ENCODE assay signal across 11 cellular contexts in the genomic region with DNA sequence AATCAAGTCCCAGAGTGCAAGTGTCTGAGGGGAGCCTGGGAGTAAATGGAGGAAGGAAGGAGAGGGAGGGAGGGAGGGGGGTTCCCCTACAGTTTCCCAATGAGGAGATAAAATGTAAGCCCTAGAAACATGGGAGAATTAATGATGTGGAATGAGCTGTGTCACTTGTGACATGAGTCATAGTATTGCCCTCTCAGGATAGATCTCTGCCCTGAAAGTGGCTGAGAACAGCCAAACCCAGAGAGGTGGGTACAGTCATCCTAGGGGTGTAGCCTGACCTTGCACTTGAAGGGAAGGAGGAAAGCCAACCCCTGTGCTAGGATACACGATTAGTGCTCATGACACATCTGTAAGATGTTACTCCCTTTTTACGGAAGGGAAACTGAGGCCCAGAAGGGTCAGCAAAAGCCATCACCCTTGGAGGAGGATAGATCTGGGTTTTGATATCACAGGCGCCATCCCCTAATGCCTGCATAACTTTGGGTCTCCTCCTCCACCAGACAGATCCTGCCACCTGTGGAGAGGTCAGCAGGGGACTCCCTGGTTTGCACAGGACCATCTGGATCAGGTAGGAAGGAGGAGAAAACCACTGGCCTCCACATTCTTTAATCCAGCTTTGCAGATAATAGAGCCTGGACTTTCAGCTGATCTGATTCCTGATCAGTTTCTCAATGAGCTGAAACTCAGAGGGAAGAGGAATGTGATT. TPM values are rescaled to one million over a fixed set of nuclear protein-coding genes. Genes with fewer than 3 reads are reported as not detected.
A peak's percentile ranks its signal among the peaks of the same experiment; 100 is the strongest.
DNase-seq lines count a peak whose midpoint lies in the region; ATAC-seq lines count a peak whose summit lies in the region.
"Had no signal": no experiment of that assay in that cellular context is flagged by ENCODE, and none has a peak within 500 bp of the region (broad histone marks: within the 10 kb centered on the region; RNA-seq: fewer than 3 reads in every experiment).

No MANE protein-coding gene starts in this region.

- H3K4me3 Mint-ChIP-seq in activated CD4-positive, alpha-beta memory T cell treated with anti-CD3 and anti-CD28 coated beads for 36 hours: no peak overlapping the region
- no peak overlapping the region for H3K4me3 Mint-ChIP-seq in activated CD4-positive, alpha-beta memory T cell treated with anti-CD3 and anti-CD28 coated beads, Interleukin-2, amount 10 ng/mL, durations not matched to agents 7 days and 5 days
- H3K4me3 Mint-ChIP-seq in activated naive CD8-positive, alpha-beta T cell treated with anti-CD3 and anti-CD28 coated beads, Interleukin-2, amount 50 U/mL, for 24 hours: no peak overlapping the region

- peak; percentile 79 for ATAC-seq in activated naive CD8-positive, alpha-beta T cell treated with anti-CD3 and anti-CD28 coated beads, Interleukin-2, amount 50 U/mL, for 24 hours
- ATAC-seq in HG03097 (IDR thresholded peaks at IDR 0.05; ENCODE audit: low FRiP score, unreplicated experiment) (no peak), HG02938 (IDR thresholded peaks at IDR 0.05; ENCODE audit: unreplicated experiment) (no peak)

- no peaks in the 10 kb centered on the region for H3K36me3 ChIP-seq in MG63

- H3K4me3 ChIP-seq in MG63: no peak overlapping the region

- no peaks in the 10 kb centered on the region for H3K27me3 Mint-ChIP-seq in activated CD4-positive, alpha-beta memory T cell treated with anti-CD3 and anti-CD28 coated beads for 36 hours
- no peaks in the 10 kb centered on the region for H3K27me3 Mint-ChIP-seq in activated CD4-positive, alpha-beta memory T cell treated with anti-CD3 and anti-CD28 coated beads, Interleukin-2, amount 10 ng/mL, durations not matched to agents 7 days and 5 days
- H3K27me3 Mint-ChIP-seq in activated naive CD8-positive, alpha-beta T cell treated with anti-CD3 and anti-CD28 coated beads, Interleukin-2, amount 50 U/mL, for 24 hours: no peaks in the 10 kb centered on the region

- no peaks in the 10 kb centered on the region for H3K27me3 ChIP-seq in MG63

- peak; percentile 73 for DNase-seq in activated CD4-positive, alpha-beta memory T cell treated with anti-CD3 and anti-CD28 coated beads for 36 hours
- DNase-seq in activated CD4-positive, alpha-beta memory T cell treated with anti-CD3 and anti-CD28 coated beads, Interleukin-2, amount 10 ng/mL, durations not matched to agents 7 days and 5 days: no peak
- DNase-seq in MG63 (peak; percentile 31), renal cortical epithelial cell (ENCODE audit: low read depth) (peak; percentile 97), GF-D8 (lab: John Stamatoyannopoulos, UW) (no peak)
- DNase-seq in activated naive CD8-positive, alpha-beta T cell treated with anti-CD3 and anti-CD28 coated beads, Interleukin-2, amount 50 U/mL, for 24 hours: no peak
- DNase-seq: aorta, NCI-H2081, T-helper 9 cell had no signal

- no peaks in the 10 kb centered on the region for H3K9me3 Mint-ChIP-seq in activated CD4-positive, alpha-beta memory T cell treated with anti-CD3 and anti-CD28 coated beads for 36 hours
- H3K9me3 Mint-ChIP-seq in activated CD4-positive, alpha-beta memory T cell treated with anti-CD3 and anti-CD28 coated beads, Interleukin-2, amount 10 ng/mL, durations not matched to agents 7 days and 5 days: no peaks in the 10 kb centered on the region
- no peaks in the 10 kb centered on the region for H3K9me3 Mint-ChIP-seq in activated naive CD8-positive, alpha-beta T cell treated with anti-CD3 and anti-CD28 coated beads, Interleukin-2, amount 50 U/mL, for 24 hours

- intact Hi-C loops in activated CD4-positive, alpha-beta memory T cell treated with anti-CD3 and anti-CD28 coated beads for 36 hours (cut with micrococcal nuclease): loop anchor here (5.0 kb wide), 1 partner anchor 289 kb away; no protein-coding TSS in a partner anchor

- H3K36me3 Mint-ChIP-seq in activated CD4-positive, alpha-beta memory T cell treated with anti-CD3 and anti-CD28 coated beads for 36 hours: no peaks in the 10 kb centered on the region
- no peaks in the 10 kb centered on the region for H3K36me3 Mint-ChIP-seq in activated CD4-positive, alpha-beta memory T cell treated with anti-CD3 and anti-CD28 coated beads, Interleukin-2, amount 10 ng/mL, durations not matched to agents 7 days and 5 days (ENCODE audit: low read depth)
- H3K36me3 Mint-ChIP-seq in activated naive CD8-positive, alpha-beta T cell treated with anti-CD3 and anti-CD28 coated beads, Interleukin-2, amount 50 U/mL, for 24 hours (ENCODE audit: low read depth): no peaks in the 10 kb centered on the region

- POLR2A ChIA-PET in activated CD4-positive, alpha-beta memory T cell treated with anti-CD3 and anti-CD28 coated beads for 36 hours (lab: Charles Lee): interaction anchor here (0.8 to 1.5 kb wide), 3 partner anchors 14 to 119 kb away, joined by 3 to 5 read pairs (median 4); no protein-coding TSS in a partner anchor
- POLR2A ChIA-PET in activated CD4-positive, alpha-beta memory T cell treated with anti-CD3 and anti-CD28 coated beads, Interleukin-2, amount 10 ng/mL, durations not matched to agents 7 days and 5 days (lab: Charles Lee): interaction anchor here (1.6 to 12.3 kb wide), 2 partner anchors 17 to 23 kb away, joined by 5 to 175 read pairs; a partner anchor contains a TSS

- H3K4me1 Mint-ChIP-seq in activated CD4-positive, alpha-beta memory T cell treated with anti-CD3 and anti-CD28 coated beads for 36 hours (ENCODE audit: low read depth): peaks cover 80% of the 10 kb centered on the region
- H3K4me1 Mint-ChIP-seq in activated CD4-positive, alpha-beta memory T cell treated with anti-CD3 and anti-CD28 coated beads, Interleukin-2, amount 10 ng/mL, durations not matched to agents 7 days and 5 days: peaks cover 67% of the 10 kb centered on the region
- H3K4me1 Mint-ChIP-seq in activated naive CD8-positive, alpha-beta T cell treated with anti-CD3 and anti-CD28 coated beads, Interleukin-2, amount 50 U/mL, for 24 hours: peaks cover 85% of the 10 kb centered on the region

- peak overlapping the region; percentile 85 for H3K27ac Mint-ChIP-seq in activated CD4-positive, alpha-beta memory T cell treated with anti-CD3 and anti-CD28 coated beads for 36 hours
- H3K27ac Mint-ChIP-seq in activated CD4-positive, alpha-beta memory T cell treated with anti-CD3 and anti-CD28 coated beads, Interleukin-2, amount 10 ng/mL, durations not matched to agents 7 days and 5 days: no peak overlapping the region
- H3K27ac Mint-ChIP-seq in activated naive CD8-positive, alpha-beta T cell treated with anti-CD3 and anti-CD28 coated beads, Interleukin-2, amount 50 U/mL, for 24 hours: peak overlapping the region; percentile 57

- H3K9me3 ChIP-seq in MG63: no peaks in the 10 kb centered on the region

- CTCF ChIA-PET in activated CD4-positive, alpha-beta memory T cell treated with anti-CD3 and anti-CD28 coated beads for 36 hours (lab: Charles Lee): interaction anchor here (0.7 to 4.8 kb wide), 6 partner anchors 15 to 118 kb away, joined by 3 to 22 read pairs (median 12); a partner anchor contains a TSS
- CTCF ChIA-PET in activated CD4-positive, alpha-beta memory T cell treated with anti-CD3 and anti-CD28 coated beads, Interleukin-2, amount 10 ng/mL, durations not matched to agents 7 days and 5 days (lab: Charles Lee): interaction anchor here (4.2 to 5.2 kb wide), 2 partner anchors 16 to 24 kb away, joined by 36 to 40 read pairs; a partner anchor contains a TSS

RNA-seq across cellular contexts. Expression of a gene that starts 23.1 kb away (rescaled TPM):
- total RNA-seq in activated CD4-positive, alpha-beta memory T cell treated with anti-CD3 and anti-CD28 coated beads for 36 hours: 10 to 100 TPM; 46.1 to 48.9 TPM
- 10 to 100 TPM; 67.9 to 68.7 TPM for total RNA-seq in activated CD4-positive, alpha-beta memory T cell treated with anti-CD3 and anti-CD28 coated beads, Interleukin-2, amount 10 ng/mL, durations not matched to agents 7 days and 5 days
- total RNA-seq in MG63 (2014; rRNA removed; shearing (Covaris generic); ENCODE audit: low replicate concordance): 36.6 and 38.6 TPM in 2 replicates
- 37.2 and 60.7 TPM in 2 replicates for total RNA-seq in renal cortical epithelial cell

Comparison
In these comparisons a context has a peak if more than half of its experiments do, and no peak if none do; other contexts are left out.
1. DNase-seq: peak in activated CD4-positive, alpha-beta memory T cell treated with anti-CD3 and anti-CD28 coated beads for 36 hours (single experiment), MG63 (single experiment) and renal cortical epithelial cell (single experiment); none in activated CD4-positive, alpha-beta memory T cell treated with anti-CD3 and anti-CD28 coated beads, Interleukin-2, amount 10 ng/mL, durations not matched to agents 7 days and 5 days (single experiment), activated naive CD8-positive, alpha-beta T cell treated with anti-CD3 and anti-CD28 coated beads, Interleukin-2, amount 50 U/mL, for 24 hours (single experiment) and GF-D8 (single experiment).